ENCODE assay signal across 25 cellular contexts in genomic region chr9:27278374-27278773, GRCh38. TPM values are rescaled to one million over a fixed set of nuclear protein-coding genes. Genes with fewer than 3 reads are reported as not detected.
DNase-seq lines count a peak whose midpoint lies in the region; ATAC-seq, FAIRE-seq and TF ChIP-seq lines count a peak whose summit lies in the region.
"Had no signal": no experiment of that assay in that cellular context is flagged by ENCODE, and none has a peak within 500 bp of the region (broad histone marks: within the 10 kb centered on the region; RNA-seq: fewer than 3 reads in every experiment).

No MANE protein-coding gene starts in this region.

- H3K36me3 ChIP-seq in gastroesophageal sphincter, result no peaks in the 10 kb centered on the region
- H3K36me3 ChIP-seq: BLaER1 treated with 17β-estradiol and CSF1 and Interleukin-3, amounts not matched to agents 10 nM and 100 nM; SJSA1 had no signal

- peak; percentile 61 for ATAC-seq in gastroesophageal sphincter
- ATAC-seq: Right ventricle myocardium inferior had no signal

- TF ChIP-seq CTCF in cardiac fibroblast (IDR thresholded peaks at IDR 0.05; ENCODE audit: low read depth, low read length) (no peak), gastroesophageal sphincter (IDR thresholded peaks at IDR 0.05) (no peak)

- H3K27me3 ChIP-seq in gastroesophageal sphincter, result no peaks in the 10 kb centered on the region
- H3K27me3 ChIP-seq: BLaER1 treated with 17β-estradiol and CSF1 and Interleukin-3, amounts not matched to agents 10 nM and 100 nM; SJSA1 had no signal

- H3K9me3 ChIP-seq in gastroesophageal sphincter, result no peaks in the 10 kb centered on the region
- H3K9me3 ChIP-seq: BLaER1 treated with 17β-estradiol and CSF1 and Interleukin-3, amounts not matched to agents 10 nM and 100 nM; Caco-2; SJSA1 had no signal

- no peak for TF ChIP-seq POLR2A in H54 (IDR thresholded peaks at IDR 0.05; ENCODE audit: low read depth, low read length)
- TF ChIP-seq POLR2A in gastroesophageal sphincter (IDR thresholded peaks at IDR 0.05), result no peak

- peaks cover 0 to 6% (median 2%) of the 10 kb centered on the region in 3 donors for H3K4me1 ChIP-seq in gastroesophageal sphincter
- H3K4me1 ChIP-seq: Caco-2 had no signal

- no peak for TF ChIP-seq EP300 in gastroesophageal sphincter (IDR thresholded peaks at IDR 0.05)

- H3K4me3 ChIP-seq in cardiac fibroblast (replicated peaks in 1 of 2; ENCODE audit: low read depth in 2 of 2, low read length in 2 of 2), result no peak overlapping the region
- no peak overlapping the region for H3K4me3 ChIP-seq in gastroesophageal sphincter
- H3K4me3 ChIP-seq: BLaER1 treated with 17β-estradiol and CSF1 and Interleukin-3, amounts not matched to agents 10 nM and 100 nM; SJSA1 had no signal

- peak; percentile 6 for FAIRE-seq in H54 (lab: Jason Lieb, UNC)
- FAIRE-seq: GM12891, H1, RCC 7860 had no signal

- no peak for DNase-seq in H54 (ENCODE audit: insufficient read length, low spot score)
- DNase-seq in cardiac fibroblast (ENCODE audit: low read depth in 2 of 2), result peak; percentile 7 to 33
- DNase-seq in stromal cell of bone marrow (ENCODE audit: low read depth), result peak; percentile 36
- no peak for DNase-seq in NCI-H526 treated with DMSO at 0.1 percent for 48 hours (lab: John Stamatoyannopoulos, UW)
- DNase-seq in RPMI8226, result no peak
- no peak for DNase-seq in effector CD8-positive, alpha-beta T cell (lab: John Stamatoyannopoulos, UW)
- DNase-seq: ACHN; Caco-2; CD4-positive, alpha-beta memory T cell; DMS 273 treated with DMSO at 0.1 percent for 48 hours; DND-41; Kasumi-1; NCI-H1092; NCI-H1436; NCI-H187 treated with DMSO at 0.1 percent for 48 hours; NCI-H345; NCI-H524; OCI-M1 had no signal

- H3K27ac ChIP-seq in gastroesophageal sphincter, result no peak overlapping the region
- H3K27ac ChIP-seq: BLaER1 treated with 17β-estradiol and CSF1 and Interleukin-3, amounts not matched to agents 10 nM and 100 nM; SJSA1 had no signal

- 67 to 70% methylated on average over 1 of the region's 1 CpG for WGBS in gastroesophageal sphincter (ENCODE audit: low coverage in 1 of 2), 2 donors

RNA-seq across cellular contexts. Expression of gene EQTN, which starts 18.6 kb away (rescaled TPM):
- 1 to 10 TPM in 1 of 4 donors, not detected in 3; 1.2 TPM for total RNA-seq in gastroesophageal sphincter
- total RNA-seq: Caco-2; CD4-positive, alpha-beta memory T cell; H1; Right ventricle myocardium inferior; SJSA1 had no signal

Comparison
In these comparisons a context has a peak if more than half of its experiments do, and no peak if none do; other contexts are left out.
1. DNase-seq: peak in cardiac fibroblast (2 of 2) and stromal cell of bone marrow (single experiment); none in H54 (single experiment), NCI-H526 treated with DMSO at 0.1 percent for 48 hours (single experiment), RPMI8226 (single experiment) and effector CD8-positive, alpha-beta T cell (single experiment).